19 cellular contexts compared by ENCODE assay signal in genomic region chr7:39339591-39339990, GRCh38.
"Had no signal": no experiment of that assay in that cellular context is flagged by ENCODE, and none has a peak within 500 bp of the region (broad histone marks: within the 10 kb centered on the region; RNA-seq: fewer than 3 reads in every experiment).

No MANE protein-coding gene starts in this region.

- H3K27me3 ChIP-seq: dorsolateral prefrontal cortex, foreskin keratinocyte, left lung had no signal

- H3K27ac ChIP-seq: coronary artery, dorsolateral prefrontal cortex, esophagus muscularis mucosa, foreskin keratinocyte, gastroesophageal sphincter, heart right ventricle, left lung, lower lobe of right lung had no signal

- H3K4me1 ChIP-seq: foreskin keratinocyte, gastroesophageal sphincter, heart right ventricle, left lung, lower lobe of right lung had no signal

- H3K4me3 Mint-ChIP-seq: immature natural killer cell had no signal

- DNase-seq: caudate nucleus; dermis blood vessel endothelial cell; dorsolateral prefrontal cortex; effector CD4-positive, alpha-beta T cell; effector memory CD4-positive, alpha-beta T cell; foreskin keratinocyte; heart right ventricle; hippocampal formation; immature natural killer cell; islet precursor cell; left cardiac atrium; left ventricle myocardium superior; lower lobe of right lung; mesendoderm; midbrain had no signal

- H3K4me3 ChIP-seq: coronary artery, dorsolateral prefrontal cortex, esophagus muscularis mucosa, gastroesophageal sphincter, heart right ventricle, left lung, lower lobe of right lung had no signal

- H3K9me3 Mint-ChIP-seq: immature natural killer cell had no signal

- ATAC-seq: foreskin keratinocyte, gastroesophageal sphincter, heart right ventricle, left cardiac atrium, left lung, left ventricle myocardium superior, lower lobe of right lung had no signal

- H3K36me3 Mint-ChIP-seq: immature natural killer cell had no signal

- H3K27ac Mint-ChIP-seq: immature natural killer cell had no signal

- H3K36me3 ChIP-seq: esophagus muscularis mucosa, gastroesophageal sphincter, heart right ventricle, left lung, lower lobe of right lung had no signal

- H3K4me1 Mint-ChIP-seq: immature natural killer cell had no signal

- H3K9me3 ChIP-seq: esophagus muscularis mucosa, gastroesophageal sphincter, heart right ventricle, left lung, lower lobe of right lung had no signal
